8 cellular contexts compared by ENCODE assay signal in the genomic region with DNA sequence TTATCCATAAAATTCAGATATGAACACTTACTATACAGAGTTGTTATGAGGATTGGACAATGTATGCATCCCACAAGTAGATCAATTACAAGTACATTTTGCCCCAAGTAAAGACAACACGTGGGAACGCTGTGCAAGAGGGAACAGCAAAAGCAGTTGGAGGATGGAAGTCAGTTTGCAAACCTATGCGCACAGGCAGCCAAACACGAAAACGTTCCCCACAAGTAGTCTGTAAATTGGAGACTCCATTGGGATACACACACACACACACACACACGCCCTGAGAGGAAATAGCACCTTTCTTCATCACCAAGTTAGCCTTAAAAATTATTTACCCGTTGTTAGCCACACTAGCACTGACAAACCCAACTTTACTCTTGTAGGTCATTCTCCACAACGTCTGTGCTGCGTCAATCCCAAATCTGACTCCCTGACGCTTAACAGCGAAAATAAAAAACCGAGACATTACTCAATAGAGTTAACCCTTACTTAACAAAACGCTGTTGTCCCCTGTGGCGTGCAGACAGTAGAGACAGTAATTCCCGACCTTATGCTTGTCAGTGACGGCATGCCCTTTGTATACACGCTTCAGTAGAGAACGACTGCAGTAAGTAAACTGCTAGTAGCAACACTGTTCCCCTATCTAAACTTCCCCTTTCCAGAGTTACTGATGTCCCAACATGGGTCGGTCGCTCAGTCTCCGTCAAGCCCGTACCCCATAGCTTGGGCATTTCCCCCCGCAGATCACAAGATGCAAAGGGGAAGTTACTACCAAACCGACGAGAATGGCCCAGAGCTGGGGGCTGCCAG. TPM values are rescaled to one million over a fixed set of nuclear protein-coding genes. Genes with fewer than 3 reads are reported as not detected.
A peak's percentile ranks its signal among the peaks of the same experiment; 100 is the strongest.
DNase-seq lines count a peak whose midpoint lies in the region; ATAC-seq, FAIRE-seq and TF ChIP-seq lines count a peak whose summit lies in the region.

No MANE protein-coding gene starts in this region.

- H3K36me3 ChIP-seq in DND-41 (ENCODE audit: insufficient read depth, low read length) (no peaks in the 10 kb centered on the region), small intestine (ENCODE audit: control insufficient read depth in 2 of 2, insufficient read depth in 2 of 2, low read length in 2 of 2) (no peaks in the 10 kb centered on the region)

- in situ Hi-C loops in T47D (cut with HindIII; ENCODE audit: low pct_unique_long_range_greater_than_20kb, low sequenced_read_pairs): no loop called here

- H2AFZ ChIP-seq in DND-41 (ENCODE audit: low read depth, low read length): peak overlapping the region; percentile 98

- no peak for TF ChIP-seq CTCF in DND-41 (IDR thresholded peaks at IDR 0.05; ENCODE audit: borderline replicate concordance, extremely low read depth, low read length, poor library complexity, severe bottlenecking)

- H3K9ac ChIP-seq in DND-41 (ENCODE audit: low read depth, low read length): peak overlapping the region; percentile 69

- H3K27ac ChIP-seq in DND-41 (ENCODE audit: low read length): peak overlapping the region; percentile 71
- peak overlapping the region; percentile 72 to 83 for H3K27ac ChIP-seq in small intestine (ENCODE audit: low read depth in 1 of 2, low read length in 1 of 2)

- 2 to 4% (median 4%) methylated on average over 25 of the region's 25 CpGs for WGBS in small intestine, 3 donors

- ATAC-seq in DND-41 (ENCODE audit: insufficient read depth, low read depth) (peak; percentile 34), GM19328 (IDR thresholded peaks at IDR 0.05; ENCODE audit: unreplicated experiment) (peak; percentile 51), HG03196 (IDR thresholded peaks at IDR 0.05; ENCODE audit: unreplicated experiment) (peak; percentile 58)

- no peaks in the 10 kb centered on the region for H3K27me3 ChIP-seq in DND-41 (ENCODE audit: insufficient read depth, low read length, poor library complexity)
- no peaks in the 10 kb centered on the region for H3K27me3 ChIP-seq in small intestine (ENCODE audit: control insufficient read depth in 2 of 2, insufficient read depth in 2 of 2, low read length in 2 of 2)

- peak overlapping the region; percentile 75 to 91 for H3K4me3 ChIP-seq in DND-41 (ENCODE audit: low read depth in 1 of 2, low read length in 2 of 2)
- peak overlapping the region; percentile 79 to 86 for H3K4me3 ChIP-seq in small intestine (ENCODE audit: low read depth in 1 of 2, low read length in 2 of 2)

- H3K79me2 ChIP-seq in DND-41 (ENCODE audit: insufficient read depth, low read length): peaks cover 31% of the 10 kb centered on the region; the same call in 1 of the 2 replicates

- peaks cover 3 to 9% (median 5%) of the 10 kb centered on the region in 3 donors for H3K27me3 Mint-ChIP-seq in immature natural killer cell (ENCODE audit: low read depth in 3 of 3)

- peaks cover 33% of the 10 kb centered on the region for H3K4me1 ChIP-seq in DND-41 (ENCODE audit: insufficient read depth, low read length)
- peaks cover 0 to 1% of the 10 kb centered on the region in 2 donors for H3K4me1 ChIP-seq in small intestine (ENCODE audit: control insufficient read depth in 2 of 2, insufficient read depth in 1 of 2, low read depth in 1 of 2, low read length in 1 of 2)

- DNase-seq in DND-41 (peak; percentile 7), RCC 7860 (ENCODE audit: low spot score) (peak; percentile 33), T47D (ENCODE audit: low read depth in 1 of 2, low spot score in 1 of 2) (peak; percentile 7 to 43), immature natural killer cell (peak; percentile 57 to 59 (median 58)), small intestine (peak; percentile 40), NCI-H128 (lab: John Stamatoyannopoulos, UW; ENCODE audit: unreplicated experiment) (no peak)

- H3K36me3 Mint-ChIP-seq in immature natural killer cell: no peaks in the 10 kb centered on the region

- peak overlapping the region; percentile 89 for H3K4me2 ChIP-seq in DND-41 (ENCODE audit: insufficient read depth, low read length)

- H3K27ac Mint-ChIP-seq in immature natural killer cell: peak overlapping the region; percentile 85 to 94 (median 91)

- FAIRE-seq in RCC 7860 (lab: Jason Lieb, UNC) (no peak), small intestine (lab: Jason Lieb, UNC) (no peak)

- H3K9me3 ChIP-seq in DND-41 (ENCODE audit: insufficient read depth, low read length, severe bottlenecking) (no peaks in the 10 kb centered on the region), small intestine (ENCODE audit: control insufficient read depth, low read depth) (no peaks in the 10 kb centered on the region)

- H4K20me1 ChIP-seq in DND-41 (ENCODE audit: insufficient read depth, low read length): no peaks in the 10 kb centered on the region

- no peaks in the 10 kb centered on the region for H3K9me3 Mint-ChIP-seq in immature natural killer cell

- H3K4me3 Mint-ChIP-seq in immature natural killer cell: peak overlapping the region; percentile 93 to 97 (median 94)

- H3K4me1 Mint-ChIP-seq in immature natural killer cell: peaks cover 22 to 44% of the 10 kb centered on the region in 2 donors

RNA-seq across cellular contexts. Expression of a gene that starts 0.7 kb away (rescaled TPM):
- polyA plus RNA-seq in immature natural killer cell: 10 to 100 TPM; 17.7 to 26.2 (median 18.3) TPM
- 10 to 100 TPM in 1 of 3 donors, 1 to 10 TPM in 2; 4.7 to 11.7 (median 4.9) TPM for polyA plus RNA-seq in small intestine
